In genomic region chr2:62321890-62322289, GRCh38 we compare ENCODE assay signal across 1 cellular context.
TF ChIP-seq lines count a peak whose summit lies in the region.

No MANE protein-coding gene starts in this region.

TF ChIP-seq in WTC11, 78 proteins besides CTCF, POLR2A, EP300 and RAD21 (continued from another document):
- no peak for TF ChIP-seq ZNF532 (CRISPR knock-in tag; IDR thresholded peaks at IDR 0.05; ENCODE audit: borderline replicate concordance)
- no peak for TF ChIP-seq ZNF219 (CRISPR knock-in tag; IDR thresholded peaks at IDR 0.05; ENCODE audit: borderline replicate concordance)
- no peak for TF ChIP-seq IRF1 (CRISPR knock-in tag; IDR thresholded peaks at IDR 0.05)
- TF ChIP-seq ZMAT4 (CRISPR knock-in tag; IDR thresholded peaks at IDR 0.05), result no peak
- TF ChIP-seq PRDM15 (CRISPR knock-in tag; IDR thresholded peaks at IDR 0.05), result no peak
- TF ChIP-seq NR2C2 (CRISPR knock-in tag; IDR thresholded peaks at IDR 0.05), result no peak
- TF ChIP-seq ESRRA (CRISPR knock-in tag; IDR thresholded peaks at IDR 0.05; ENCODE audit: borderline replicate concordance), result no peak
TF ChIP-seq in WTC11: peak in this region for 0.
